Comparison of ENCODE assay signal across 18 cellular contexts in genomic region chr1:109255673-109256072, GRCh38. TPM values are rescaled to one million over a fixed set of nuclear protein-coding genes. Genes with fewer than 3 reads are reported as not detected.
A peak's percentile ranks its signal among the peaks of the same experiment; 100 is the strongest.
DNase-seq lines count a peak whose midpoint lies in the region; ATAC-seq and TF ChIP-seq lines count a peak whose summit lies in the region.
"Had no signal": no experiment of that assay in that cellular context is flagged by ENCODE, and none has a peak within 500 bp of the region (broad histone marks: within the 10 kb centered on the region; RNA-seq: fewer than 3 reads in every experiment).

No MANE protein-coding gene starts in this region.

- H3K27me3 Mint-ChIP-seq in activated naive CD8-positive, alpha-beta T cell treated with anti-CD3 and anti-CD28 coated beads, Interleukin-2, amount 10 ng/mL, durations not matched to agents 7 days and 5 days, result no peaks in the 10 kb centered on the region
- H3K27me3 Mint-ChIP-seq in activated naive CD8-positive, alpha-beta T cell treated with anti-CD3 and anti-CD28 coated beads for 36 hours, result no peaks in the 10 kb centered on the region
- H3K27me3 Mint-ChIP-seq in type B pancreatic cell, result no peaks in the 10 kb centered on the region
- H3K27me3 Mint-ChIP-seq: effector memory CD8-positive, alpha-beta T cell had no signal

- H3K9me3 Mint-ChIP-seq in activated naive CD8-positive, alpha-beta T cell treated with anti-CD3 and anti-CD28 coated beads, Interleukin-2, amount 10 ng/mL, durations not matched to agents 7 days and 5 days, result no peaks in the 10 kb centered on the region
- H3K9me3 Mint-ChIP-seq in activated naive CD8-positive, alpha-beta T cell treated with anti-CD3 and anti-CD28 coated beads for 36 hours, result no peaks in the 10 kb centered on the region
- no peaks in the 10 kb centered on the region for H3K9me3 Mint-ChIP-seq in type B pancreatic cell
- H3K9me3 Mint-ChIP-seq: effector memory CD8-positive, alpha-beta T cell had no signal

- H2BK15ac ChIP-seq in mesenchymal stem cell (ENCODE audit: low read depth, poor library complexity, severe bottlenecking), result no peak overlapping the region

- H3K23ac ChIP-seq in mesenchymal stem cell (ENCODE audit: low read length in 2 of 2), result no peak overlapping the region

- ATAC-seq in activated naive CD8-positive, alpha-beta T cell treated with anti-CD3 and anti-CD28 coated beads, Interleukin-2, amount 10 ng/mL, durations not matched to agents 7 days and 5 days (ENCODE audit: low read depth), result no peak
- ATAC-seq: effector memory CD8-positive, alpha-beta T cell had no signal

- H3K4me1 Mint-ChIP-seq in activated naive CD8-positive, alpha-beta T cell treated with anti-CD3 and anti-CD28 coated beads, Interleukin-2, amount 10 ng/mL, durations not matched to agents 7 days and 5 days, result no peaks in the 10 kb centered on the region
- H3K4me1 Mint-ChIP-seq in activated naive CD8-positive, alpha-beta T cell treated with anti-CD3 and anti-CD28 coated beads for 36 hours, result peaks cover 3% of the 10 kb centered on the region
- H3K4me1 Mint-ChIP-seq in type B pancreatic cell (ENCODE audit: unreplicated experiment), result peaks cover 34% of the 10 kb centered on the region

- H3K9me3 ChIP-seq in breast epithelium, result no peaks in the 10 kb centered on the region
- no peaks in the 10 kb centered on the region for H3K9me3 ChIP-seq in mesenchymal stem cell (ENCODE audit: control insufficient read depth, low read length)
- H3K9me3 ChIP-seq: Peyer's patch, tibial artery had no signal

- H2AK5ac ChIP-seq in mesenchymal stem cell (ENCODE audit: low read length, severe bottlenecking), result peak overlapping the region; percentile 29

- H3K4me1 ChIP-seq in breast epithelium (peaks cover 6 to 9% of the 10 kb centered on the region in 2 donors), mesenchymal stem cell (ENCODE audit: control insufficient read depth, insufficient read depth, low read depth, low read length) (peaks cover 47% of the 10 kb centered on the region)

- WGBS in mesenchymal stem cell, result 93% methylated on average over 3 of the region's 5 CpGs

- H3K18ac ChIP-seq in mesenchymal stem cell (ENCODE audit: low read depth in 1 of 2, low read length in 2 of 2), result no peak overlapping the region

- no peak overlapping the region for H2BK120ac ChIP-seq in mesenchymal stem cell (ENCODE audit: low read depth, low read length)

- no peaks in the 10 kb centered on the region for H3K36me3 Mint-ChIP-seq in activated naive CD8-positive, alpha-beta T cell treated with anti-CD3 and anti-CD28 coated beads, Interleukin-2, amount 10 ng/mL, durations not matched to agents 7 days and 5 days
- H3K36me3 Mint-ChIP-seq in activated naive CD8-positive, alpha-beta T cell treated with anti-CD3 and anti-CD28 coated beads for 36 hours, result no peaks in the 10 kb centered on the region
- H3K36me3 Mint-ChIP-seq in type B pancreatic cell, result peaks cover 16% of the 10 kb centered on the region

- POLR2A ChIA-PET in activated naive CD8-positive, alpha-beta T cell treated with anti-CD3 and anti-CD28 coated beads, Interleukin-2, amount 10 ng/mL, durations not matched to agents 7 days and 5 days (lab: Charles Lee), result interaction anchor here (0.5 kb wide), 1 partner anchor 112 kb away, joined by 4 read pairs; no protein-coding TSS in a partner anchor

- no peak overlapping the region for H3K4me3 Mint-ChIP-seq in activated naive CD8-positive, alpha-beta T cell treated with anti-CD3 and anti-CD28 coated beads, Interleukin-2, amount 10 ng/mL, durations not matched to agents 7 days and 5 days
- H3K4me3 Mint-ChIP-seq in activated naive CD8-positive, alpha-beta T cell treated with anti-CD3 and anti-CD28 coated beads for 36 hours, result no peak overlapping the region
- peak overlapping the region; percentile 85 for H3K4me3 Mint-ChIP-seq in type B pancreatic cell
- H3K4me3 Mint-ChIP-seq: effector memory CD8-positive, alpha-beta T cell had no signal

- no peak overlapping the region for H2AFZ ChIP-seq in mesenchymal stem cell (ENCODE audit: low read depth, low read length)

- TF ChIP-seq POLR2A in breast epithelium (IDR thresholded peaks at IDR 0.05), result no peak

- no peak overlapping the region for H3K4ac ChIP-seq in mesenchymal stem cell (ENCODE audit: low read depth in 1 of 2, low read length in 2 of 2)

- H3K79me1 ChIP-seq in mesenchymal stem cell (replicated peaks; ENCODE audit: low read length, poor library complexity, severe bottlenecking), result peaks cover 3% of the 10 kb centered on the region

- H3K27ac Mint-ChIP-seq in activated naive CD8-positive, alpha-beta T cell treated with anti-CD3 and anti-CD28 coated beads, Interleukin-2, amount 10 ng/mL, durations not matched to agents 7 days and 5 days, result peak overlapping the region; percentile 2
- H3K27ac Mint-ChIP-seq in activated naive CD8-positive, alpha-beta T cell treated with anti-CD3 and anti-CD28 coated beads for 36 hours, result no peak overlapping the region
- peak overlapping the region; percentile 79 for H3K27ac Mint-ChIP-seq in type B pancreatic cell

- no peak for DNase-seq in activated naive CD8-positive, alpha-beta T cell treated with anti-CD3 and anti-CD28 coated beads, Interleukin-2, amount 10 ng/mL, durations not matched to agents 7 days and 5 days
- DNase-seq in activated naive CD8-positive, alpha-beta T cell treated with anti-CD3 and anti-CD28 coated beads for 36 hours, result no peak
- DNase-seq in breast epithelium (ENCODE audit: low spot score in 2 of 2) (no peak), mesenchymal stem cell (no peak), type B pancreatic cell (ENCODE audit: extremely low spot score, unreplicated experiment) (no peak), SKM-1 treated with dmso at 0.1 percent for 144 hours (lab: John Stamatoyannopoulos, UW; ENCODE audit: unreplicated experiment) (no peak), NCI-H526 (lab: John Stamatoyannopoulos, UW) (no peak), NCI-H526 treated with DMSO at 0.1 percent for 48 hours (lab: John Stamatoyannopoulos, UW) (no peak)
- DNase-seq: 8988T; activated CD4-positive, CD25-positive, alpha-beta regulatory T cell treated with anti-CD3 and anti-CD28 coated beads, Interleukin-2, amount 50 U/mL, for 72 hours; activated naive CD4-positive, alpha-beta T cell treated with Interleukin-2 at 50 U/mL for 16 hours; effector memory CD8-positive, alpha-beta T cell; EL; NCI-H2029 treated with DMSO at 0.1 percent for 48 hours; Peyer's patch; tibial artery had no signal

- H3K4me3 ChIP-seq in breast epithelium (peak overlapping the region in 1 of 3 donors; percentile 59), mesenchymal stem cell (ENCODE audit: insufficient read depth in 1 of 2, low read depth in 1 of 2, low read length in 2 of 2) (no peak overlapping the region)
- H3K4me3 ChIP-seq: Peyer's patch, tibial artery had no signal

- no peak overlapping the region for H2BK12ac ChIP-seq in mesenchymal stem cell (ENCODE audit: low read length in 2 of 2)

- no peak overlapping the region for H4K91ac ChIP-seq in mesenchymal stem cell (ENCODE audit: low read length)

- TF ChIP-seq CTCF in breast epithelium (IDR thresholded peaks at IDR 0.05) (no peak), type B pancreatic cell (conservative IDR thresholded peaks at IDR 0.05) (no peak)

- peak overlapping the region; percentile 93 to 97 for H3K27ac ChIP-seq in breast epithelium
- H3K27ac ChIP-seq in mesenchymal stem cell (ENCODE audit: low read length, poor library complexity, severe bottlenecking), result no peak overlapping the region
- H3K27ac ChIP-seq: Peyer's patch, tibial artery had no signal

- no peak overlapping the region for H3K4me2 ChIP-seq in mesenchymal stem cell (ENCODE audit: low read length, poor library complexity, severe bottlenecking)

- no peak overlapping the region for H3K9ac ChIP-seq in mesenchymal stem cell (ENCODE audit: low read length)

- H3K36me3 ChIP-seq in breast epithelium (no peaks in the 10 kb centered on the region), mesenchymal stem cell (ENCODE audit: control insufficient read depth in 1 of 2, insufficient read depth in 2 of 2, low read depth in 1 of 2, low read length in 2 of 2) (peaks cover 0 to 20% of the 10 kb centered on the region in 2 experiments)
- H3K36me3 ChIP-seq: Peyer's patch had no signal

- no peak overlapping the region for H2BK5ac ChIP-seq in mesenchymal stem cell (ENCODE audit: low read depth, low read length, poor library complexity, severe bottlenecking)

- intact Hi-C loops in breast epithelium (cut with DNase I; ENCODE audit: low total_unique reads), result no loop called here

- H3K14ac ChIP-seq in mesenchymal stem cell (ENCODE audit: low read length in 2 of 2), result no peak overlapping the region

- H4K8ac ChIP-seq in mesenchymal stem cell (ENCODE audit: low read length), result no peak overlapping the region

- H3K27me3 ChIP-seq in breast epithelium (no peaks in the 10 kb centered on the region), mesenchymal stem cell (ENCODE audit: control insufficient read depth in 1 of 2, insufficient read depth in 1 of 2, low read length in 2 of 2) (peaks cover 0 to 40% of the 10 kb centered on the region in 2 experiments)
- H3K27me3 ChIP-seq: Peyer's patch, tibial artery had no signal

RNA-seq across cellular contexts. Expression of gene CELSR2, which starts 6.3 kb away (rescaled TPM):
- total RNA-seq in activated naive CD8-positive, alpha-beta T cell treated with anti-CD3 and anti-CD28 coated beads, Interleukin-2, amount 10 ng/mL, durations not matched to agents 7 days and 5 days, result 1 to 10 TPM; 6.3 to 6.9 TPM
- total RNA-seq in activated naive CD8-positive, alpha-beta T cell treated with anti-CD3 and anti-CD28 coated beads for 36 hours, result 1 to 10 TPM; 2.6 TPM
- total RNA-seq in breast epithelium (10 to 100 TPM in 2 of 3 donors, 1 to 10 TPM in 1; 1.3 to 19.5 (median 13.8) TPM), type B pancreatic cell (ENCODE audit: low replicate concordance) (23.4 and 35.5 TPM in 2 replicates)
- 1.0 TPM for polyA plus RNA-seq in mesenchymal stem cell (2013, experiment 1 of 2)
- polyA plus RNA-seq in mesenchymal stem cell (2013, experiment 2 of 2), result 0.93 TPM

RNA-seq across cellular contexts. Expression of gene PSRC1, which starts 27.3 kb away (rescaled TPM):
- 10 to 100 TPM; 27.9 to 30.5 TPM for total RNA-seq in activated naive CD8-positive, alpha-beta T cell treated with anti-CD3 and anti-CD28 coated beads, Interleukin-2, amount 10 ng/mL, durations not matched to agents 7 days and 5 days
- total RNA-seq in activated naive CD8-positive, alpha-beta T cell treated with anti-CD3 and anti-CD28 coated beads for 36 hours, result 10 to 100 TPM; 10.7 to 12.2 TPM
- total RNA-seq in breast epithelium, result 1 to 10 TPM; 4.2 to 5.9 (median 4.3) TPM
- 7.4 TPM for polyA plus RNA-seq in mesenchymal stem cell (2013, experiment 1 of 2)
- 7.5 TPM for polyA plus RNA-seq in mesenchymal stem cell (2013, experiment 2 of 2)
- 10.3 and 46.2 TPM in 2 replicates for total RNA-seq in type B pancreatic cell (ENCODE audit: low replicate concordance)

RNA-seq across cellular contexts. Expression of gene SARS1, which starts 42.0 kb away (rescaled TPM):
- total RNA-seq in activated naive CD8-positive, alpha-beta T cell treated with anti-CD3 and anti-CD28 coated beads, Interleukin-2, amount 10 ng/mL, durations not matched to agents 7 days and 5 days, result 100 to 1,000 TPM; 176 to 184 TPM
- total RNA-seq in activated naive CD8-positive, alpha-beta T cell treated with anti-CD3 and anti-CD28 coated beads for 36 hours, result 100 to 1,000 TPM; 217 to 226 TPM
- total RNA-seq in breast epithelium (100 to 1,000 TPM; 146 to 172 (median 161) TPM), type B pancreatic cell (ENCODE audit: low replicate concordance) (136 and 173 TPM in 2 replicates)
- 210 TPM for polyA plus RNA-seq in mesenchymal stem cell (2013, experiment 1 of 2)
- 208 TPM for polyA plus RNA-seq in mesenchymal stem cell (2013, experiment 2 of 2)

RNA-seq across cellular contexts. Expression of gene MYBPHL, which starts 51.1 kb away (rescaled TPM):
- not detected for total RNA-seq in activated naive CD8-positive, alpha-beta T cell treated with anti-CD3 and anti-CD28 coated beads, Interleukin-2, amount 10 ng/mL, durations not matched to agents 7 days and 5 days
- total RNA-seq in activated naive CD8-positive, alpha-beta T cell treated with anti-CD3 and anti-CD28 coated beads for 36 hours, result not detected
- total RNA-seq in breast epithelium (not detected), type B pancreatic cell (ENCODE audit: low replicate concordance) (0.48 and 0.60 TPM in 2 replicates)
- 0.14 TPM for polyA plus RNA-seq in mesenchymal stem cell (2013, experiment 1 of 2)
- not detected for polyA plus RNA-seq in mesenchymal stem cell (2013, experiment 2 of 2)
- total RNA-seq: lung microvascular endothelial cell; Peyer's patch; T-helper 1 cell treated with Interleukin-12 subunit alpha and Interleukin-12 subunit beta and Interleukin-4 antibody, amounts not matched to agents 30 ng/mL and 1 ng/mL, for 36 hours had no signal
